ENCODE assay signal across 31 cellular contexts in genomic region chr6:142648526-142648925, GRCh38.
"Had no signal": no experiment of that assay in that cellular context is flagged by ENCODE, and none has a peak within 500 bp of the region (broad histone marks: within the 10 kb centered on the region; RNA-seq: fewer than 3 reads in every experiment).

No MANE protein-coding gene starts in this region.

- DNase-seq: colonic mucosa; effector CD8-positive, alpha-beta T cell; endodermal cell; foreskin fibroblast; gastrocnemius medialis; heart left ventricle; hypothalamus; kidney; left cardiac atrium; left ventricle myocardium superior; natural killer cell; stimulated activated CD4-positive, alpha-beta T cell treated with anti-CD3 and anti-CD28 coated beads, Interleukin-12 subunit alpha, Interleukin-12 subunit beta, amount 100 ng/mL, for 4 hours; stimulated activated CD4-positive, alpha-beta T cell treated with anti-CD3 and anti-CD28 coated beads, Interleukin-1b, Interleukin-23, amount 100 ng/mL, for 48 hours; stimulated activated CD4-positive, alpha-beta T cell treated with anti-CD3 and anti-CD28 coated beads, Interleukin-4, amount 100 ng/mL, for 1 hour; stimulated activated CD8-positive, alpha-beta memory T cell treated with anti-CD3 and anti-CD28 coated beads, Interleukin-4, amount 100 ng/mL, for 48 hours; stimulated activated naive CD4-positive, alpha-beta T cell; stimulated activated naive CD8-positive, alpha-beta T cell treated with anti-CD3 and anti-CD28 coated beads, Interleukin-15, amount 100 ng/mL, for 72 hours; testis; tibial artery had no signal

- ATAC-seq: esophagus mucosa; gastrocnemius medialis; heart left ventricle; left cardiac atrium; left ventricle myocardium superior; natural killer cell; sciatic nerve; stimulated activated naive CD8-positive, alpha-beta T cell treated with anti-CD3 and anti-CD28 coated beads, Interleukin-15, amount 100 ng/mL, for 72 hours had no signal

- H3K4me1 Mint-ChIP-seq: central memory CD8-positive, alpha-beta T cell; memory B cell; natural killer cell; stimulated activated naive CD8-positive, alpha-beta T cell treated with anti-CD3 and anti-CD28 coated beads, Interleukin-15, amount 100 ng/mL, for 72 hours had no signal

- H3K27ac Mint-ChIP-seq: dendritic cell treated with granulocyte-macrophage colony-stimulating factor and Interleukin-4, amounts not matched to agents 40 ng/mL and 50 ng/mL, for 4 days; memory B cell; natural killer cell; progenitor cell of endocrine pancreas; stimulated activated naive CD8-positive, alpha-beta T cell treated with anti-CD3 and anti-CD28 coated beads, Interleukin-15, amount 100 ng/mL, for 72 hours; type B pancreatic cell had no signal

- H3K36me3 ChIP-seq: colonic mucosa, gastrocnemius medialis, heart left ventricle, tibial artery had no signal

- H3K36me3 Mint-ChIP-seq: memory B cell, natural killer cell, type B pancreatic cell had no signal

- H3K4me3 ChIP-seq: colonic mucosa, gastrocnemius medialis, heart left ventricle, lung, smooth muscle cell, testis, tibial artery had no signal

- H3K4me1 ChIP-seq: colonic mucosa, gastrocnemius medialis, heart left ventricle, parathyroid adenoma, testis, tibial artery had no signal

- H3K27me3 ChIP-seq: colonic mucosa, gastrocnemius medialis, testis, tibial artery had no signal

- H3K27ac ChIP-seq: colonic mucosa, epithelial cell of prostate, gastrocnemius medialis, heart left ventricle, parathyroid adenoma, testis, tibial artery had no signal

- H3K9ac ChIP-seq: parathyroid adenoma had no signal

- H3K9me3 ChIP-seq: colonic mucosa, gastrocnemius medialis, heart left ventricle, testis, tibial artery had no signal

- H3K4me2 ChIP-seq: smooth muscle cell had no signal

- H3K9me3 Mint-ChIP-seq: central memory CD8-positive, alpha-beta T cell; dendritic cell treated with granulocyte-macrophage colony-stimulating factor and Interleukin-4, amounts not matched to agents 40 ng/mL and 50 ng/mL, for 4 days; endodermal cell; memory B cell; natural killer cell; neural crest cell; stimulated activated naive CD8-positive, alpha-beta T cell treated with anti-CD3 and anti-CD28 coated beads, Interleukin-15, amount 100 ng/mL, for 72 hours; type B pancreatic cell had no signal

- H3K4me3 Mint-ChIP-seq: central memory CD8-positive, alpha-beta T cell; dendritic cell treated with granulocyte-macrophage colony-stimulating factor and Interleukin-4, amounts not matched to agents 40 ng/mL and 50 ng/mL, for 4 days; memory B cell; natural killer cell; neural crest cell; stimulated activated naive CD8-positive, alpha-beta T cell treated with anti-CD3 and anti-CD28 coated beads, Interleukin-15, amount 100 ng/mL, for 72 hours had no signal

- H3K27me3 Mint-ChIP-seq: dendritic cell treated with granulocyte-macrophage colony-stimulating factor and Interleukin-4, amounts not matched to agents 40 ng/mL and 50 ng/mL, for 4 days had no signal

- H3K79me2 ChIP-seq: parathyroid adenoma had no signal
